In the genomic region with DNA sequence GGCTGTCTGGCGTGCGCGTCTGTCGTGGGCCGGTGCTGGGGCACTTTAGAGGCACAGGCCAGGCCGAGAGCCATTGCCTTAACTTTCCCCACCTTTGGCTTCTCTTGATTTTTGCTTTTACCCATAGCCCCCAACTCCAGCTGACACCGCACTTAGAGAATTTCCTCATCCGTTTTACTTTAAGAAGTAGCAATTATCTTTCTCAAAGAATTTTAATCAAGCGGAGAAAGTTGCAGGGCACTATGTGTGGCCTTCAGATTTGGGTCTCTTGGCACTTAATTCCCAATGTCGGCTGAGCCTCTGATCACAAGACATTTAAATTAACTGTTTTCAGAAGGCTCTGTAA, we compare ENCODE assay signal across 11 cellular contexts. TPM values are rescaled to one million over a fixed set of nuclear protein-coding genes. Genes with fewer than 3 reads are reported as not detected.
DNase-seq lines count a peak whose midpoint lies in the region; ATAC-seq and TF ChIP-seq lines count a peak whose summit lies in the region.
"Had no signal": no experiment of that assay in that cellular context is flagged by ENCODE, and none has a peak within 500 bp of the region (broad histone marks: within the 10 kb centered on the region; RNA-seq: fewer than 3 reads in every experiment).

No MANE protein-coding gene starts in this region.

- peaks cover 2 to 19% (median 10%) of the 10 kb centered on the region in 4 donors for H3K4me1 Mint-ChIP-seq in CD4-positive, alpha-beta memory T cell
- H3K4me1 Mint-ChIP-seq in neural progenitor cell, result peaks cover 15% of the 10 kb centered on the region

- H3K9me3 Mint-ChIP-seq in CD4-positive, alpha-beta memory T cell, result no peaks in the 10 kb centered on the region
- no peaks in the 10 kb centered on the region for H3K9me3 Mint-ChIP-seq in neural progenitor cell

- POLR2A ChIA-PET in CD4-positive, alpha-beta memory T cell (lab: Charles Lee; ENCODE audit: partially characterized antibody), result no interaction called here
- POLR2A ChIA-PET in PC-9 (lab: Charles Lee; ENCODE audit: unreplicated experiment), result interaction anchor here (1.7 kb wide), 1 partner anchor 167 kb away, joined by 6 read pairs; no protein-coding TSS in a partner anchor

- no TSS peak for BruUV-seq in PC-9 (replicated peaks; lab: Mats Ljungman, UMichigan)

- no peak overlapping the region for H2AFZ ChIP-seq in PC-9
- H2AFZ ChIP-seq in neural progenitor cell (replicated peaks), result peak overlapping the region; percentile 86

- CTCF ChIA-PET in CD4-positive, alpha-beta memory T cell (lab: Charles Lee; ENCODE audit: partially characterized antibody), result no interaction called here
- CTCF ChIA-PET in PC-9 (lab: Charles Lee), result no interaction called here

- H3K4me3 ChIP-seq in CD4-positive, alpha-beta memory T cell (ENCODE audit: low read length in 2 of 2), result no peak overlapping the region
- H3K4me3 ChIP-seq in PC-9, result peak overlapping the region; percentile 94
- peak overlapping the region; percentile 57 to 72 (median 60) for H3K4me3 ChIP-seq in esophagus muscularis mucosa
- H3K4me3 ChIP-seq in neural progenitor cell, result peak overlapping the region; percentile 55

- H3K36me3 ChIP-seq in CD4-positive, alpha-beta memory T cell (ENCODE audit: insufficient read depth, low read length), result no peaks in the 10 kb centered on the region
- H3K36me3 ChIP-seq in PC-9 (ENCODE audit: low read depth) (peaks cover 33% of the 10 kb centered on the region), esophagus muscularis mucosa (no peaks in the 10 kb centered on the region), neural progenitor cell (no peaks in the 10 kb centered on the region)

- no peak for ATAC-seq in HG03025 (IDR thresholded peaks at IDR 0.05; ENCODE audit: low FRiP score, unreplicated experiment)
- ATAC-seq in GM18867 (IDR thresholded peaks at IDR 0.05; ENCODE audit: unreplicated experiment), result no peak
- ATAC-seq: SK-N-SH treated with all-trans-retinoic acid at 6 μM for 48 hours had no signal

- no peaks in the 10 kb centered on the region for H3K36me3 Mint-ChIP-seq in CD4-positive, alpha-beta memory T cell
- H3K36me3 Mint-ChIP-seq in neural progenitor cell, result no peaks in the 10 kb centered on the region

- no peaks in the 10 kb centered on the region for H3K9me3 ChIP-seq in CD4-positive, alpha-beta memory T cell (ENCODE audit: control insufficient read depth in 1 of 2, low read length in 2 of 2)
- H3K9me3 ChIP-seq in PC-9 (ENCODE audit: insufficient read depth, low read depth) (no peaks in the 10 kb centered on the region), esophagus muscularis mucosa (no peaks in the 10 kb centered on the region), neural progenitor cell (ENCODE audit: low read depth) (no peaks in the 10 kb centered on the region)

- H3K9ac ChIP-seq in neural progenitor cell, result no peak overlapping the region

- peaks cover 42% of the 10 kb centered on the region; the same call in 1 of the 2 replicates for H3F3A ChIP-seq in PC-9 (ENCODE audit: insufficient read depth, low read depth)
- peaks cover 9% of the 10 kb centered on the region for H3F3A ChIP-seq in neural progenitor cell (ENCODE audit: low read depth)

- peaks cover 55% of the 10 kb centered on the region for H4K20me1 ChIP-seq in PC-9 (ENCODE audit: insufficient read depth)
- H4K20me1 ChIP-seq in neural progenitor cell (ENCODE audit: low read depth), result peaks cover 8% of the 10 kb centered on the region

- no peak for TF ChIP-seq CTCF in PC-9 (conservative IDR thresholded peaks at IDR 0.05)
- TF ChIP-seq CTCF in esophagus muscularis mucosa (IDR thresholded peaks at IDR 0.05), result no peak
- no peak for TF ChIP-seq CTCF in neural progenitor cell (IDR thresholded peaks at IDR 0.05)

- peaks cover 8% of the 10 kb centered on the region for H3K27me3 ChIP-seq in CD4-positive, alpha-beta memory T cell (ENCODE audit: insufficient read depth, low read length)
- H3K27me3 ChIP-seq in PC-9 (ENCODE audit: insufficient read depth, low read depth) (no peaks in the 10 kb centered on the region), esophagus muscularis mucosa (peaks cover 0 to 64% (median 5%) of the 10 kb centered on the region in 4 donors), neural progenitor cell (peaks cover 96% of the 10 kb centered on the region)

- no peaks in the 10 kb centered on the region for H3K4me1 ChIP-seq in CD4-positive, alpha-beta memory T cell (ENCODE audit: insufficient read depth, low read length)
- peaks cover 41% of the 10 kb centered on the region for H3K4me1 ChIP-seq in PC-9 (replicated peaks; ENCODE audit: insufficient read depth)
- peaks cover 6 to 24% (median 18%) of the 10 kb centered on the region in 4 donors for H3K4me1 ChIP-seq in esophagus muscularis mucosa
- H3K4me1 ChIP-seq in neural progenitor cell, result peaks cover 21% of the 10 kb centered on the region

- no peak for TF ChIP-seq EP300 in esophagus muscularis mucosa (IDR thresholded peaks at IDR 0.05)

- H3K27me3 Mint-ChIP-seq in CD4-positive, alpha-beta memory T cell, result peaks cover 51 to 54% of the 10 kb centered on the region in 2 donors
- H3K27me3 Mint-ChIP-seq in neural progenitor cell (ENCODE audit: insufficient read depth, low read depth), result peaks cover 61% of the 10 kb centered on the region

- H3K79me2 ChIP-seq in PC-9 (ENCODE audit: low read depth) (peaks cover 80% of the 10 kb centered on the region), neural progenitor cell (ENCODE audit: low read depth) (no peaks in the 10 kb centered on the region)

- no peak overlapping the region for H3K27ac ChIP-seq in CD4-positive, alpha-beta memory T cell (ENCODE audit: low read depth, low read length)
- peak overlapping the region; percentile 74 for H3K27ac ChIP-seq in PC-9
- H3K27ac ChIP-seq in esophagus muscularis mucosa (replicated peaks in 1 of 4), result peak overlapping the region; percentile 67 to 76 (median 71)
- H3K27ac ChIP-seq in neural progenitor cell, result no peak overlapping the region

- no peak for TF ChIP-seq POLR2A in esophagus muscularis mucosa (IDR thresholded peaks at IDR 0.05; ENCODE audit: low read depth)

- H3K4me3 Mint-ChIP-seq in CD4-positive, alpha-beta memory T cell, result peak overlapping the region in 6 of 8 donors; percentile 26 to 63 (median 49)
- peak overlapping the region; percentile 82 for H3K4me3 Mint-ChIP-seq in neural progenitor cell

- H3K27ac Mint-ChIP-seq in CD4-positive, alpha-beta memory T cell, result peak overlapping the region in 1 of 7 donors; percentile 30
- H3K27ac Mint-ChIP-seq in neural progenitor cell, result no peak overlapping the region

- H3K9me2 ChIP-seq in PC-9 (ENCODE audit: insufficient read depth), result no peaks in the 10 kb centered on the region

- peak overlapping the region; percentile 78 for H3K4me2 ChIP-seq in PC-9
- H3K4me2 ChIP-seq in neural progenitor cell, result peak overlapping the region; percentile 97

- 72% methylated on average over 10 of the region's 10 CpGs for WGBS in esophagus muscularis mucosa

- intact Hi-C loops in CD4-positive, alpha-beta memory T cell (cut with micrococcal nuclease), result no loop called here
- intact Hi-C loops in PC-9 (cut with micrococcal nuclease; ENCODE audit: unreplicated experiment) (no loop called here), esophagus muscularis mucosa (cut with DNase I) (no loop called here)

- DNase-seq in CD4-positive, alpha-beta memory T cell, result no peak
- DNase-seq in PC-9, result no peak
- no peak for DNase-seq in esophagus muscularis mucosa (ENCODE audit: extremely low spot score)
- peak; percentile 16 for DNase-seq in neural progenitor cell (ENCODE audit: low spot score)
- no peak for DNase-seq in OCI-M2 (lab: John Stamatoyannopoulos, UW; ENCODE audit: unreplicated experiment)
- DNase-seq in kidney glomerular epithelial cell (lab: John Stamatoyannopoulos, UW), result no peak
- DNase-seq: hippocampal formation, occipital lobe had no signal

RNA-seq across cellular contexts. Expression of gene ALDH1A3, which starts 1.2 kb away (rescaled TPM):
- not detected for total RNA-seq in CD4-positive, alpha-beta memory T cell
- not detected for polyA plus RNA-seq in CD4-positive, alpha-beta memory T cell
- total RNA-seq in PC-9 (2021) (462 and 469 TPM in 2 replicates), esophagus muscularis mucosa (100 to 1,000 TPM in 1 of 4 donors, 10 to 100 TPM in 3; 36.7 to 131 (median 59.4) TPM), neural progenitor cell (ENCODE audit: low replicate concordance) (0.74 and 0.80 TPM in 2 replicates)

RNA-seq across cellular contexts. Expression of gene LRRK1, which starts 38.3 kb away (rescaled TPM):
- total RNA-seq in CD4-positive, alpha-beta memory T cell, result under 1 TPM; 0.53 to 0.58 TPM
- polyA plus RNA-seq in CD4-positive, alpha-beta memory T cell, result under 1 TPM in 1 of 2 donors, not detected in 1; 0.50 TPM
- total RNA-seq in PC-9 (2021), result 15.7 and 22.4 TPM in 2 replicates
- 10 to 100 TPM; 11.3 to 18.0 (median 15.4) TPM for total RNA-seq in esophagus muscularis mucosa
- 0.43 TPM in 1 of 2 replicates, not detected in the other for total RNA-seq in neural progenitor cell (ENCODE audit: low replicate concordance)

Comparison
In these comparisons a context has a peak if more than half of its experiments do, and no peak if none do; other contexts are left out.
1. H3K27ac ChIP-seq: peak in PC-9 (single experiment) and esophagus muscularis mucosa (4 of 4); none in CD4-positive, alpha-beta memory T cell (single experiment) and neural progenitor cell (single experiment).
2. H3K4me3 ChIP-seq: peak in PC-9 (single experiment), esophagus muscularis mucosa (4 of 4) and neural progenitor cell (single experiment); none in CD4-positive, alpha-beta memory T cell (0 of 2).
3. RNA of gene ALDH1A3, which starts 1.2 kb away (total RNA-seq): 462 to 469 TPM in PC-9 and 36.7 to 131 TPM in esophagus muscularis mucosa; 0.74 to 0.80 TPM in neural progenitor cell and not detected in CD4-positive, alpha-beta memory T cell; every median in the first group is over 10 times any median in the second.